ENCODE assay signal across 29 cellular contexts in the genomic region with DNA sequence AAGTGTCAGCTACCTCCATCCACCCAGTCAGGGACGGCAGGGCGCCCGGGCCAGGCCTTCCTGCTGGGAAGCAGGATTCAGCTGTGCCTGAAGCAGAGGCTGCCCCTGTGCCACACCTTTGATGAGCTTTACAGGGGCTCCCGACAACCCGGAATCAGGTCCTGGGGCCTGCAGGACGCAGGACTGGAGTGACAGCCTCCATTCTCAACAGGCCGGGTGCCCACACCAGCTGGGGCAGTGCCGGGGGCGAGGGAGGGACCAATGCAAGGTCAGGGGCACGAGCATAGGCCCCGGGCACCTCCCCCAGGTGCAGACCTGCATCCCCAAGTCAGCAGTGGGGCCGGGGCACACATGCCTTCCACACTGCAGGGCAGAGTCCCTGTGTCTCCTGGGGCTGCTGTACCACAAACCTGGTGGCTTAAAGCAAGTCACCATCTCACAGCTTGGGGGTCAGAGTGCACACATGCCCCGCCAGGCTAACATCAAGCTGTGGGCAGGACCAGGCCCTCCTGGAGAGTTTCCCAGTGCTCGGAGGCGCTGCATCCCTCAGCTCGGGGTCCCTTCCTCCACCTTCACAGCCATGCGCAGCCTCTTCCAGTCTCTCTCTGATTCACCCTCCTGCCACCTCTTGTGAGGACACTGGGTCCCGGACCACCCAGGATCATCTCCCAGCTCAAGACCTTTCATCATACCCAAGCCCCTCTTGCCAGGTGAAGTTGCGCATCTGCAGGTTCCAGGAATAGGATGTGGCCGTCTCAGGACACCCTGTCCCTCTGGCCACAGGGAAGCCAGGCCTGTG. TPM values are rescaled to one million over a fixed set of nuclear protein-coding genes. Genes with fewer than 3 reads are reported as not detected.
DNase-seq lines count a peak whose midpoint lies in the region; ATAC-seq and TF ChIP-seq lines count a peak whose summit lies in the region.
"Had no signal": no experiment of that assay in that cellular context is flagged by ENCODE, and none has a peak within 500 bp of the region (broad histone marks: within the 10 kb centered on the region; RNA-seq: fewer than 3 reads in every experiment).

No MANE protein-coding gene starts in this region.

- no peaks in the 10 kb centered on the region for H3K27me3 ChIP-seq in HUES48 (ENCODE audit: control insufficient read depth, insufficient read depth, low read length)
- no peaks in the 10 kb centered on the region for H3K27me3 ChIP-seq in osteoblast (ENCODE audit: insufficient read depth, low read length)
- H3K27me3 ChIP-seq: neutrophil, transverse colon had no signal

- peaks cover 3% of the 10 kb centered on the region for H3K79me2 ChIP-seq in osteoblast (ENCODE audit: insufficient read depth, low read length)

- H3K4me1 ChIP-seq in HUES48 (ENCODE audit: control insufficient read depth, insufficient read depth, low read length) (no peaks in the 10 kb centered on the region), osteoblast (ENCODE audit: insufficient read depth, low read length) (no peaks in the 10 kb centered on the region)
- H3K4me1 ChIP-seq: transverse colon had no signal

- H3K4me3 Mint-ChIP-seq in activated T-cell treated with anti-CD3 and anti-CD28 coated beads, Interleukin-2, amount 50 U/mL, for 24 hours = no peak overlapping the region
- H3K4me3 Mint-ChIP-seq in central memory CD8-positive, alpha-beta T cell = no peak overlapping the region
- H3K4me3 Mint-ChIP-seq: activated CD8-positive, alpha-beta T cell treated with anti-CD3 and anti-CD28 coated beads, Interleukin-2, amount 10 ng/mL, durations not matched to agents 7 days and 5 days; activated naive CD8-positive, alpha-beta T cell treated with anti-CD3 and anti-CD28 coated beads for 36 hours; CD4-positive, alpha-beta memory T cell had no signal

- peak overlapping the region; percentile 68 for H3K27ac Mint-ChIP-seq in activated T-cell treated with anti-CD3 and anti-CD28 coated beads, Interleukin-2, amount 50 U/mL, for 24 hours
- H3K27ac Mint-ChIP-seq in central memory CD8-positive, alpha-beta T cell (ENCODE audit: low read depth) = peak overlapping the region; percentile 35
- H3K27ac Mint-ChIP-seq: activated CD8-positive, alpha-beta T cell treated with anti-CD3 and anti-CD28 coated beads, Interleukin-2, amount 10 ng/mL, durations not matched to agents 7 days and 5 days; activated naive CD8-positive, alpha-beta T cell treated with anti-CD3 and anti-CD28 coated beads for 36 hours had no signal

- peak; percentile 34 for DNase-seq in activated T-cell treated with anti-CD3 and anti-CD28 coated beads, Interleukin-2, amount 50 U/mL, for 24 hours
- DNase-seq in activated T-cell treated with anti-CD3 and anti-CD28 coated beads, Interleukin-2, amount 50 U/mL, for 1 hour = no peak
- no peak for DNase-seq in central memory CD8-positive, alpha-beta T cell (ENCODE audit: low spot score in 2 of 2)
- DNase-seq in osteoblast (ENCODE audit: insufficient read length, low spot score, missing footprints) (peak; percentile 65), dedifferentiated amniotic fluid mesenchymal stem cell (ENCODE audit: extremely low spot score) (no peak)
- DNase-seq: 8988T; activated CD4-positive, alpha-beta T cell treated with anti-CD3 and anti-CD28 coated beads for 1 hour; activated CD8-positive, alpha-beta T cell treated with anti-CD3 and anti-CD28 coated beads, Interleukin-2, amount 10 ng/mL, durations not matched to agents 7 days and 5 days; activated effector memory CD4-positive, alpha-beta T cell treated with anti-CD3 and anti-CD28 coated beads, Interleukin-2, amount 50 U/mL, for 16 hours; activated naive CD8-positive, alpha-beta T cell treated with anti-CD3 and anti-CD28 coated beads for 36 hours; activated T-cell treated with anti-CD3 and anti-CD28 coated beads for 4 hours; aorta; CD4-positive, alpha-beta memory T cell; dermis blood vessel endothelial cell; DMS153; left cardiac atrium; mesenchymal stem cell; NCI-H1694; NCI-H2171; NCI-H524 treated with DMSO at 0.1 percent for 48 hours; PC-3; SHP77 treated with DMSO at 0.1 percent for 48 hours; T-helper 1 cell; transverse colon had no signal

- TF ChIP-seq CTCF in osteoblast (IDR thresholded peaks at IDR 0.05; ENCODE audit: extremely low read depth, low read depth, low read length) = no peak

- no peak overlapping the region for H2AFZ ChIP-seq in osteoblast (ENCODE audit: low read length)

- H3K27me3 Mint-ChIP-seq in activated T-cell treated with anti-CD3 and anti-CD28 coated beads, Interleukin-2, amount 50 U/mL, for 24 hours = no peaks in the 10 kb centered on the region
- H3K27me3 Mint-ChIP-seq in central memory CD8-positive, alpha-beta T cell = no peaks in the 10 kb centered on the region
- H3K27me3 Mint-ChIP-seq: activated naive CD8-positive, alpha-beta T cell treated with anti-CD3 and anti-CD28 coated beads for 36 hours; CD4-positive, alpha-beta memory T cell had no signal

- ATAC-seq in central memory CD8-positive, alpha-beta T cell (replicated peaks; ENCODE audit: extremely low read depth, poor library complexity, severe bottlenecking) = no peak
- ATAC-seq in HG03521 (IDR thresholded peaks at IDR 0.05; ENCODE audit: unreplicated experiment) (no peak), HG02884 (IDR thresholded peaks at IDR 0.05; ENCODE audit: unreplicated experiment) (no peak)
- ATAC-seq: activated CD8-positive, alpha-beta T cell treated with anti-CD3 and anti-CD28 coated beads, Interleukin-2, amount 10 ng/mL, durations not matched to agents 7 days and 5 days; left cardiac atrium; PC-3 had no signal

- no peaks in the 10 kb centered on the region for H3K4me1 Mint-ChIP-seq in activated T-cell treated with anti-CD3 and anti-CD28 coated beads, Interleukin-2, amount 50 U/mL, for 24 hours (ENCODE audit: low read depth)
- peaks cover 8% of the 10 kb centered on the region for H3K4me1 Mint-ChIP-seq in central memory CD8-positive, alpha-beta T cell

- H3K9me3 Mint-ChIP-seq in activated T-cell treated with anti-CD3 and anti-CD28 coated beads, Interleukin-2, amount 50 U/mL, for 24 hours = no peaks in the 10 kb centered on the region
- no peaks in the 10 kb centered on the region for H3K9me3 Mint-ChIP-seq in central memory CD8-positive, alpha-beta T cell
- H3K9me3 Mint-ChIP-seq: activated naive CD8-positive, alpha-beta T cell treated with anti-CD3 and anti-CD28 coated beads for 36 hours; CD4-positive, alpha-beta memory T cell had no signal

- peaks cover 82% of the 10 kb centered on the region for H3K36me3 Mint-ChIP-seq in activated T-cell treated with anti-CD3 and anti-CD28 coated beads, Interleukin-2, amount 50 U/mL, for 24 hours (ENCODE audit: low read depth)
- peaks cover 15% of the 10 kb centered on the region for H3K36me3 Mint-ChIP-seq in central memory CD8-positive, alpha-beta T cell (ENCODE audit: insufficient read depth)

- H3K27ac ChIP-seq in HUES48 (ENCODE audit: low read depth, low read length) (peak overlapping the region; percentile 18), osteoblast (ENCODE audit: low read depth, low read length) (no peak overlapping the region)
- H3K27ac ChIP-seq: neutrophil, skin epidermis, transverse colon had no signal

- no peaks in the 10 kb centered on the region for H3K9me3 ChIP-seq in HUES48 (ENCODE audit: control insufficient read depth, insufficient read depth, low read length)
- H3K9me3 ChIP-seq in osteoblast (ENCODE audit: low read depth, low read length) = no peaks in the 10 kb centered on the region
- H3K9me3 ChIP-seq: neutrophil, transverse colon had no signal

- peaks cover 13% of the 10 kb centered on the region for H4K20me1 ChIP-seq in osteoblast (ENCODE audit: insufficient read depth, low read length)

- no peak overlapping the region for H3K4me2 ChIP-seq in osteoblast (ENCODE audit: insufficient read depth, low read length)

- no peak overlapping the region for H3K9ac ChIP-seq in HUES48 (ENCODE audit: low read depth, low read length)

- H3K4me3 ChIP-seq in HUES48 (ENCODE audit: low read depth, low read length) (no peak overlapping the region), osteoblast (ENCODE audit: insufficient read depth, low read length) (no peak overlapping the region)
- H3K4me3 ChIP-seq: skin epidermis, transverse colon had no signal

- peaks cover 81% of the 10 kb centered on the region for H3K36me3 ChIP-seq in HUES48 (ENCODE audit: control insufficient read depth, insufficient read depth, low read length)
- peaks cover 45% of the 10 kb centered on the region for H3K36me3 ChIP-seq in osteoblast (ENCODE audit: insufficient read depth, low read length)

RNA-seq across cellular contexts. Expression of a gene that starts 13.4 kb away (rescaled TPM):
- total RNA-seq in osteoblast = 120 and 136 TPM in 2 replicates

RNA-seq across cellular contexts. Expression of a gene that starts 27.9 kb away (rescaled TPM):
- total RNA-seq in osteoblast = 44.2 and 48.5 TPM in 2 replicates

RNA-seq across cellular contexts. Expression of a gene that starts 41.7 kb away (rescaled TPM):
- total RNA-seq in osteoblast = 3.6 and 5.6 TPM in 2 replicates

RNA-seq across cellular contexts. Expression of a gene that starts 43.8 kb away (rescaled TPM):
- 83.2 and 84.9 TPM in 2 replicates for total RNA-seq in osteoblast

Comparison
In these comparisons a context has a peak if more than half of its experiments do, and no peak if none do; other contexts are left out.
1. DNase-seq: peak in activated T-cell treated with anti-CD3 and anti-CD28 coated beads, Interleukin-2, amount 50 U/mL, for 24 hours (single experiment) and osteoblast (single experiment); none in activated T-cell treated with anti-CD3 and anti-CD28 coated beads, Interleukin-2, amount 50 U/mL, for 1 hour (single experiment), central memory CD8-positive, alpha-beta T cell (0 of 2) and dedifferentiated amniotic fluid mesenchymal stem cell (single experiment).